Comparison of ENCODE assay signal across 13 cellular contexts in genomic region chr7:133571066-133571465, GRCh38.
"Had no signal": no experiment of that assay in that cellular context is flagged by ENCODE, and none has a peak within 500 bp of the region (broad histone marks: within the 10 kb centered on the region; RNA-seq: fewer than 3 reads in every experiment).

No MANE protein-coding gene starts in this region.

- H3K9me3 ChIP-seq: mucosa of descending colon, tibial artery, uterus had no signal

- H3K27ac ChIP-seq: cardiac muscle cell, tibial artery, uterus had no signal

- ATAC-seq: mucosa of descending colon; naive thymus-derived CD8-positive, alpha-beta T cell; stimulated activated memory B cell treated with anti-CD40 and anti-IgM and Interleukin-4, amounts not matched to agents 10 μg/mL and 1 μg/mL and 100 μg/mL, for 72 hours had no signal

- H3K4me1 ChIP-seq: tibial artery, uterus had no signal

- H3K36me3 ChIP-seq: cardiac muscle cell, tibial artery, uterus had no signal

- H3K4me3 ChIP-seq: cardiac muscle cell, mucosa of descending colon, tibial artery, uterus had no signal

- FAIRE-seq: colon, islet of Langerhans had no signal

- DNase-seq: activated CD4-positive, alpha-beta memory T cell treated with anti-CD3 and anti-CD28 coated beads for 36 hours; activated CD4-positive, alpha-beta T cell treated with anti-CD3 and anti-CD28 coated beads for 1 hour; activated naive CD8-positive, alpha-beta T cell treated with anti-CD3 and anti-CD28 coated beads, Interleukin-2, amount 10 ng/mL, durations not matched to agents 7 days and 5 days; activated T-cell treated with anti-CD3 and anti-CD28 coated beads, Interleukin-2, amount 50 U/mL, for 48 hours; mucosa of descending colon; naive thymus-derived CD8-positive, alpha-beta T cell; posterior cingulate gyrus; tibial artery; uterus had no signal

- H3K27me3 ChIP-seq: cardiac muscle cell, tibial artery, uterus had no signal
